8 cellular contexts compared by ENCODE assay signal in the genomic region with DNA sequence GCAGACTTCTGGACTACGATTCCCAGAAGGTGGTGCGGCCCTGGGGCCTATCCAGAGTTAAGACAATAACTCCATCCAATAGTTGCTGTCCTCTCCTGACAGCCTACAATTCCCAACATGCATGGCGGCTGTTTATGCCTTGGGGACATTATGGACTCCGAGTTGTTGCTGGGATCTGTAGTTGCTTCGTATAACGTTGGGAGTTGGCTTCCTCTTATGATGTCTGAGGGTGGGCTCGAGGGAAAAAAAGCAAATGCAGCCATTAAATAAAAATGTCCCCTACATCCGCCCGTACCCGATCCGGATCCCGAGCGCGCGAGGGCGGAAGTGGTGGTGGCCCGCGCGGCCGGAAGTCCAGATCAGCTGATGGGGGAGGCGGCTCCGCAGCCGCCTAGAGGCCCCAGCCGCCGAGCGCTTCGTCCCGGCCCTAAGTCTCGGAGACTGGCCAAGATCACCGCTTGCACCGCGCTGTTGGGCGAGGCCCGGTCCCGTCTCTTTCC. TPM values are rescaled to one million over a fixed set of nuclear protein-coding genes. Genes with fewer than 3 reads are reported as not detected.
DNase-seq lines count a peak whose midpoint lies in the region; ATAC-seq, FAIRE-seq and TF ChIP-seq lines count a peak whose summit lies in the region.

A gene with protein sequence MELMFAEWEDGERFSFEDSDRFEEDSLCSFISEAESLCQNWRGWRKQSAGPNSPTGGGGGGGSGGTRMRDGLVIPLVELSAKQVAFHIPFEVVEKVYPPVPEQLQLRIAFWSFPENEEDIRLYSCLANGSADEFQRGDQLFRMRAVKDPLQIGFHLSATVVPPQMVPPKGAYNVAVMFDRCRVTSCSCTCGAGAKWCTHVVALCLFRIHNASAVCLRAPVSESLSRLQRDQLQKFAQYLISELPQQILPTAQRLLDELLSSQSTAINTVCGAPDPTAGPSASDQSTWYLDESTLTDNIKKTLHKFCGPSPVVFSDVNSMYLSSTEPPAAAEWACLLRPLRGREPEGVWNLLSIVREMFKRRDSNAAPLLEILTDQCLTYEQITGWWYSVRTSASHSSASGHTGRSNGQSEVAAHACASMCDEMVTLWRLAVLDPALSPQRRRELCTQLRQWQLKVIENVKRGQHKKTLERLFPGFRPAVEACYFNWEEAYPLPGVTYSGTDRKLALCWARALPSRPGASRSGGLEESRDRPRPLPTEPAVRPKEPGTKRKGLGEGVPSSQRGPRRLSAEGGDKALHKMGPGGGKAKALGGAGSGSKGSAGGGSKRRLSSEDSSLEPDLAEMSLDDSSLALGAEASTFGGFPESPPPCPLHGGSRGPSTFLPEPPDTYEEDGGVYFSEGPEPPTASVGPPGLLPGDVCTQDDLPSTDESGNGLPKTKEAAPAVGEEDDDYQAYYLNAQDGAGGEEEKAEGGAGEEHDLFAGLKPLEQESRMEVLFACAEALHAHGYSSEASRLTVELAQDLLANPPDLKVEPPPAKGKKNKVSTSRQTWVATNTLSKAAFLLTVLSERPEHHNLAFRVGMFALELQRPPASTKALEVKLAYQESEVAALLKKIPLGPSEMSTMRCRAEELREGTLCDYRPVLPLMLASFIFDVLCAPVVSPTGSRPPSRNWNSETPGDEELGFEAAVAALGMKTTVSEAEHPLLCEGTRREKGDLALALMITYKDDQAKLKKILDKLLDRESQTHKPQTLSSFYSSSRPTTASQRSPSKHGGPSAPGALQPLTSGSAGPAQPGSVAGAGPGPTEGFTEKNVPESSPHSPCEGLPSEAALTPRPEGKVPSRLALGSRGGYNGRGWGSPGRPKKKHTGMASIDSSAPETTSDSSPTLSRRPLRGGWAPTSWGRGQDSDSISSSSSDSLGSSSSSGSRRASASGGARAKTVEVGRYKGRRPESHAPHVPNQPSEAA (N-terminal part only) (plus strand): TSS at position 386 of the 500 bp plus-strand sequence. CDS start 273 bp downstream, outside the sequence.

- H3K4me3 ChIP-seq in AG10803 (ENCODE audit: low read length), result peak within 1 kb of the TSS; percentile 91

- peak; percentile 91 for ATAC-seq in GM19043 (IDR thresholded peaks at IDR 0.05; ENCODE audit: low read depth, unreplicated experiment)
- ATAC-seq in HG03378 (IDR thresholded peaks at IDR 0.05; ENCODE audit: unreplicated experiment), result peak; percentile 74

- DNase-seq in AG10803 (ENCODE audit: low read depth) (peak; percentile 96), NCI-H460 (ENCODE audit: extremely low read depth, low read depth) (peak; percentile 90), cerebellar nuclear complex (lab: John Stamatoyannopoulos, UW) (peak; percentile 81 to 89)
- DNase-seq in activated CD4-positive, CD25-positive, alpha-beta regulatory T cell treated with anti-CD3 and anti-CD28 coated beads, Interleukin-2, amount 50 U/mL, for 72 hours, result peak; percentile 82
- peak; percentile 78 for DNase-seq in stimulated activated CD4-positive, alpha-beta T cell treated with anti-CD3 and anti-CD28 coated beads, Interleukin-12 subunit alpha, Interleukin-12 subunit beta, amount 100 ng/mL, for 4 hours

- FAIRE-seq in islet of Langerhans (lab: Jason Lieb, UNC), result peak; percentile 82

- peak; percentile 11; the same call in 1 of the 2 replicates for TF ChIP-seq CTCF in AG10803 (conservative IDR thresholded peaks at IDR 0.05; ENCODE audit: low read length)

RNA-seq across cellular contexts. Expression of the gene that starts here (rescaled TPM):
- 19.7 and 32.4 TPM in 2 replicates for total RNA-seq in NCI-H460 (2014; rRNA removed; shearing (Covaris generic))
- polyA plus RNA-seq in NCI-H460 (2014; cell fraction: nucleus; rRNA removed), result 47.9 and 63.8 TPM in 2 replicates

Comparison
In these comparisons a context has a peak if more than half of its experiments do, and no peak if none do; other contexts are left out.
1. Peak in every context shown above with its lines: DNase-seq, ATAC-seq and H3K4me3 ChIP-seq.